ENCODE assay signal across 22 cellular contexts in genomic region chr5:7813007-7813406, GRCh38. TPM values are rescaled to one million over a fixed set of nuclear protein-coding genes. Genes with fewer than 3 reads are reported as not detected.
DNase-seq lines count a peak whose midpoint lies in the region; ATAC-seq and TF ChIP-seq lines count a peak whose summit lies in the region.
"Had no signal": no experiment of that assay in that cellular context is flagged by ENCODE, and none has a peak within 500 bp of the region (broad histone marks: within the 10 kb centered on the region; RNA-seq: fewer than 3 reads in every experiment).

No MANE protein-coding gene starts in this region.

- no peak for TF ChIP-seq POLR2A in uterus (IDR thresholded peaks at IDR 0.05)

- intact Hi-C loops in uterus (cut with DNase I; ENCODE audit: low total_unique reads): no loop called here

- DNase-seq in uterus (no peak), inferior parietal cortex (ENCODE audit: extremely low spot score) (no peak), NCI-H82 (lab: John Stamatoyannopoulos, UW) (no peak)
- DNase-seq: 8988T; ACHN; AML-193; BE2C; CD4-positive, alpha-beta T cell; CD8-positive, alpha-beta memory T cell; DMS 273 treated with DMSO at 0.1 percent for 48 hours; DMS79; EL; GDM1; GOT3; HFFc6 had no signal

- no peaks in the 10 kb centered on the region for H3K79me2 ChIP-seq in parathyroid adenoma

- peak overlapping the region; percentile 27 for H3K4me2 ChIP-seq in parathyroid adenoma (ENCODE audit: low read length)
- H3K4me2 ChIP-seq: A549; BLaER1 treated with 17β-estradiol and CSF1 and Interleukin-3, amounts not matched to agents 10 nM and 100 nM had no signal

- H3K4me1 ChIP-seq in parathyroid adenoma: peaks cover 40% of the 10 kb centered on the region
- H3K4me1 ChIP-seq in uterus: no peaks in the 10 kb centered on the region
- H3K4me1 ChIP-seq: A549, BE2C had no signal

- H3K27ac ChIP-seq in VCaP (peak overlapping the region; percentile 69), parathyroid adenoma (peak overlapping the region; percentile 64), uterus (peak overlapping the region; percentile 75 to 86)
- H3K27ac ChIP-seq: A549; BLaER1 treated with 17β-estradiol and CSF1 and Interleukin-3, amounts not matched to agents 10 nM and 100 nM had no signal

- TF ChIP-seq CTCF in VCaP (conservative IDR thresholded peaks at IDR 0.05) (no peak), parathyroid adenoma (IDR thresholded peaks at IDR 0.05) (no peak), uterus (IDR thresholded peaks at IDR 0.05) (no peak)

- H3K9me3 ChIP-seq in parathyroid adenoma (ENCODE audit: control insufficient read depth, low read length) (no peaks in the 10 kb centered on the region), uterus (no peaks in the 10 kb centered on the region)
- H3K9me3 ChIP-seq: A549; BE2C; BLaER1 treated with 17β-estradiol and CSF1 and Interleukin-3, amounts not matched to agents 10 nM and 100 nM; HAP-1 had no signal

- H3K27me3 ChIP-seq in parathyroid adenoma (ENCODE audit: control insufficient read depth, insufficient read depth, low read length) (no peaks in the 10 kb centered on the region), uterus (no peaks in the 10 kb centered on the region)
- H3K27me3 ChIP-seq: BE2C; BLaER1 treated with 17β-estradiol and CSF1 and Interleukin-3, amounts not matched to agents 10 nM and 100 nM had no signal

- H2AFZ ChIP-seq in parathyroid adenoma: peak overlapping the region; percentile 35

- H3K4me3 ChIP-seq in parathyroid adenoma (ENCODE audit: low read depth, low read length) (peak overlapping the region; percentile 18), uterus (no peak overlapping the region)
- H3K4me3 ChIP-seq: A549; BLaER1 treated with 17β-estradiol and CSF1 and Interleukin-3, amounts not matched to agents 10 nM and 100 nM; GM12878; HAP-1 had no signal

- no peaks in the 10 kb centered on the region for H3K36me3 ChIP-seq in parathyroid adenoma (ENCODE audit: control insufficient read depth, insufficient read depth, low read length)
- H3K36me3 ChIP-seq in uterus: no peaks in the 10 kb centered on the region
- H3K36me3 ChIP-seq: BE2C; BLaER1 treated with 17β-estradiol and CSF1 and Interleukin-3, amounts not matched to agents 10 nM and 100 nM; HAP-1 had no signal

- no peak for ATAC-seq in GM21786 (IDR thresholded peaks at IDR 0.05; ENCODE audit: unreplicated experiment)
- ATAC-seq: A549 had no signal

- H3K9ac ChIP-seq in parathyroid adenoma: no peak overlapping the region
- H3K9ac ChIP-seq: BLaER1 treated with 17β-estradiol and CSF1 and Interleukin-3, amounts not matched to agents 10 nM and 100 nM had no signal

RNA-seq across cellular contexts. Expression of gene CFAP90, which starts 37.9 kb away (rescaled TPM):
- total RNA-seq in uterus: 1 to 10 TPM in 1 of 4 donors, under 1 TPM in 1, not detected in 2; 0.88 to 1.7 TPM
- total RNA-seq: CD4-positive, alpha-beta T cell; CD8-positive, alpha-beta memory T cell; GM12878; HFFc6 had no signal

RNA-seq across cellular contexts. Expression of gene FASTKD3, which starts 55.8 kb away (rescaled TPM):
- 10 to 100 TPM in 1 of 4 donors, 1 to 10 TPM in 3; 3.3 to 20.2 (median 8.7) TPM for total RNA-seq in uterus

RNA-seq across cellular contexts. Expression of gene MTRR, which starts 55.9 kb away (rescaled TPM):
- total RNA-seq in uterus: 10 to 100 TPM; 18.8 to 51.5 (median 33.2) TPM
